4 cellular contexts compared by ENCODE assay signal in the genomic region with DNA sequence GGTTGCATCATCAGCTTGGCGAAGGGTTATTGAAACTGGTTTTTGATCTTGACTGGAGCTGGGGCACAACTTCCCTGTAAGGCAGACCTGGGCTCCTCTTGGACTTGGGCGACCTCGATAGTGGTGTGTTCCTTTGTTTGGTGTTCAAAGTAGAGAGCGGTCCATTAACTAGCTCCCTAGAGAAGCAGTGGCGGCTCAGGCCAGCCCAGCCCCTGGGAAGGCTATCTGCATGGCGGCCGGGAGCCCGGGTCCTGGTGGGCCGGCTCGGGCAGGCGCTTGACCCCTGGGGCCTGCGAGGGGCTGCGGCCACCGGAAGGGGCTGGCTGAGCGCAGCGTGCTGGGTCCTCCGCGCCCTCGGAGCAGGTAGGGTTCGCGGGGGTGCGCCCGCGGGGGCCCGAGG. TPM values are rescaled to one million over a fixed set of nuclear protein-coding genes. Genes with fewer than 3 reads are reported as not detected.
"Had no signal": no experiment of that assay in that cellular context is flagged by ENCODE, and none has a peak within 500 bp of the region (broad histone marks: within the 10 kb centered on the region; RNA-seq: fewer than 3 reads in every experiment).

No MANE protein-coding gene starts in this region.

RNA-seq across cellular contexts. Expression of a gene that starts 32.8 kb away (rescaled TPM):
- total RNA-seq: gastrocnemius medialis, osteoblast, vagina had no signal
- polyA plus RNA-seq: keratinocyte had no signal
